In the genomic region with DNA sequence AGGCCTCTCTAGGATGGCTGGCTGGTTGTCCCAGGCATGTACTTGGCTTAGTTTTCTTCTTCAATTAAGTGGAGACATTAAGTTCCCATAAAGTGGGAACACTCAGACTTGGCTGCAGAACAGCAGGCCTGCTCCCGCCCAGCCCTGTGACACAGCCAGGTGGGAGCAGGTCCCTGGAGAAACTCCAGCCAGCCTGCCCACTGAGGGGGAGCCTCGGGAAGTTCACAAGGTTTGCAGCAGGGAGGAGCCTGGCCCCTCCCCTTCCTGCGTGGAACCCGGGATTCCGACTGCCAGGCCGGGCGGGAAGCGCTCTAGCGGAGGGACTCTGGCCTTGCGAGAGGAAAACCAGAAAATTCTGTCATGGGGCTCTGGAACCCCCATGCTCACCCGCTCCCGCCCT, we compare ENCODE assay signal across 23 cellular contexts.
DNase-seq lines count a peak whose midpoint lies in the region; ATAC-seq and TF ChIP-seq lines count a peak whose summit lies in the region.
"Had no signal": no experiment of that assay in that cellular context is flagged by ENCODE, and none has a peak within 500 bp of the region (broad histone marks: within the 10 kb centered on the region; RNA-seq: fewer than 3 reads in every experiment).

No MANE protein-coding gene starts in this region.

- H3K36me3 ChIP-seq in GM23338 (ENCODE audit: insufficient read depth) (no peaks in the 10 kb centered on the region; the same call in 1 of the 2 replicates), endodermal cell (ENCODE audit: control insufficient read depth, insufficient read depth, low read length) (no peaks in the 10 kb centered on the region), neuronal stem cell (replicated peaks in 1 of 2; ENCODE audit: control insufficient read depth in 2 of 2, insufficient read depth in 2 of 2, low read length in 2 of 2) (no peaks in the 10 kb centered on the region), uterus (no peaks in the 10 kb centered on the region)
- no peaks in the 10 kb centered on the region for H3K36me3 ChIP-seq in CD8-positive, alpha-beta memory T cell (ENCODE audit: insufficient read depth, low read length)
- H3K36me3 ChIP-seq: BLaER1 treated with 17β-estradiol and CSF1 and Interleukin-3, amounts not matched to agents 10 nM and 100 nM had no signal

- 0 out of 2 replicates have a peak, but pooled peaks cover 3% of the 10 kb centered on the region for H3F3A ChIP-seq in GM23338 (replicated peaks; ENCODE audit: low read depth)

- H3K79me1 ChIP-seq in neuronal stem cell (ENCODE audit: low read depth, low read length), result no peaks in the 10 kb centered on the region

- H3K18ac ChIP-seq in neuronal stem cell (ENCODE audit: low read length), result peak overlapping the region; percentile 88

- no peak overlapping the region for H3K27ac ChIP-seq in GM23338 (ENCODE audit: low read depth)
- peak overlapping the region; percentile 41 for H3K27ac ChIP-seq in endodermal cell (ENCODE audit: low read depth, low read length)
- H3K27ac ChIP-seq in neuronal stem cell (replicated peaks; ENCODE audit: low read length), result no peak overlapping the region
- H3K27ac ChIP-seq in uterus, result peak overlapping the region; percentile 12 to 74
- no peak overlapping the region for H3K27ac ChIP-seq in CD8-positive, alpha-beta memory T cell (ENCODE audit: low read depth, low read length)
- H3K27ac ChIP-seq: BLaER1 treated with 17β-estradiol and CSF1 and Interleukin-3, amounts not matched to agents 10 nM and 100 nM had no signal

- no peak overlapping the region for H3K4ac ChIP-seq in neuronal stem cell (ENCODE audit: low read length)

- H3K79me2 ChIP-seq in GM23338 (replicated peaks; ENCODE audit: insufficient read depth), result no peaks in the 10 kb centered on the region

- H3K4me1 ChIP-seq in GM23338 (ENCODE audit: insufficient read depth) (peaks cover 22% of the 10 kb centered on the region), endodermal cell (ENCODE audit: control insufficient read depth, insufficient read depth, low read length) (no peaks in the 10 kb centered on the region), neuronal stem cell (ENCODE audit: control insufficient read depth in 2 of 2, insufficient read depth in 1 of 2, low read depth in 1 of 2, low read length in 2 of 2) (peaks cover 10 to 14% of the 10 kb centered on the region in 2 donors), uterus (peaks cover 5 to 12% of the 10 kb centered on the region in 2 donors)
- H3K4me1 ChIP-seq in CD8-positive, alpha-beta memory T cell (ENCODE audit: insufficient read depth, low read length), result no peaks in the 10 kb centered on the region

- no peak overlapping the region for H4K8ac ChIP-seq in neuronal stem cell (ENCODE audit: low read depth, low read length)

- H3K36me3 Mint-ChIP-seq in GM23338 (ENCODE audit: low read depth) (peaks cover 5% of the 10 kb centered on the region; the same call in 1 of the 3 replicates), endodermal cell (ENCODE audit: low read depth) (no peaks in the 10 kb centered on the region)
- H3K36me3 Mint-ChIP-seq in CD8-positive, alpha-beta memory T cell, result peaks cover 0 to 2% (median 0%) of the 10 kb centered on the region in 3 donors
- H3K36me3 Mint-ChIP-seq in natural killer cell treated with Interleukin-12 subunit alpha and Interleukin-12 subunit beta and Interleukin-15 and Interleukin-18, amount 100 ng/mL, for 72 hours, result no peaks in the 10 kb centered on the region
- H3K36me3 Mint-ChIP-seq: CD4-positive, alpha-beta memory T cell had no signal

- 70 to 82% methylated on average over 7 to 12 of the region's 12 CpGs for WGBS in endodermal cell (ENCODE audit: insufficient coverage in 1 of 2, insufficient read length in 1 of 2), 2 experiments
- WGBS in neuronal stem cell (ENCODE audit: extremely low coverage in 2 of 2, insufficient read length in 2 of 2, insufficient replicate concordance in 1 of 2), 2 donors, result no CpG with 5 or more reads among the region's 12 CpGs

- H2BK12ac ChIP-seq in neuronal stem cell (ENCODE audit: low read length), result no peak overlapping the region

- no peak for DNase-seq in GM23338 (ENCODE audit: low spot score)
- peak; percentile 56 for DNase-seq in endodermal cell
- no peak for DNase-seq in neuronal stem cell (ENCODE audit: low spot score)
- peak; percentile 74 to 75 for DNase-seq in uterus
- DNase-seq in glomerular visceral epithelial cell (ENCODE audit: extremely low spot score), result no peak
- no peak for DNase-seq in CD8-positive, alpha-beta memory T cell
- DNase-seq in natural killer cell treated with Interleukin-12 subunit alpha and Interleukin-12 subunit beta and Interleukin-15 and Interleukin-18, amount 100 ng/mL, for 72 hours (ENCODE audit: low spot score), result no peak
- DNase-seq: CD4-positive, alpha-beta memory T cell; DMS79 treated with DMSO at 0.1 percent for 48 hours; GF-D8; Kasumi-1; NCI-H1105 treated with DMSO at 0.1 percent for 48 hours; NCI-H146; NCI-H1930; NCI-H2107; NCI-H446 treated with DMSO at 0.1 percent for 48 hours; NCI-H526; NCI-H82; NK-92 treated with Interleukin-12 subunit alpha and Interleukin-12 subunit beta, amount 100 ng/mL, for 24 hours; PC-3; SK-N-SH had no signal

- H3K4me3 ChIP-seq in GM23338 (no peak overlapping the region), endodermal cell (ENCODE audit: low read length) (no peak overlapping the region), neuronal stem cell (ENCODE audit: low read length in 2 of 2) (no peak overlapping the region), uterus (no peak overlapping the region)
- H3K4me3 ChIP-seq in CD8-positive, alpha-beta memory T cell (ENCODE audit: low read length), result no peak overlapping the region
- H3K4me3 ChIP-seq: BLaER1 treated with 17β-estradiol and CSF1 and Interleukin-3, amounts not matched to agents 10 nM and 100 nM; K562 had no signal

- intact Hi-C loops in uterus (cut with DNase I; ENCODE audit: low total_unique reads), result no loop called here

- H2AFZ ChIP-seq in GM23338 (peak overlapping the region; percentile 90), neuronal stem cell (ENCODE audit: low read length) (peak overlapping the region; percentile 79)

- POLR2A ChIA-PET in CD8-positive, alpha-beta memory T cell (lab: Charles Lee), result no interaction called here

- H3K27me3 Mint-ChIP-seq in GM23338 (ENCODE audit: insufficient read depth, low read depth, poor library complexity) (peaks cover 31% of the 10 kb centered on the region), endodermal cell (ENCODE audit: insufficient read depth) (peaks cover 42% of the 10 kb centered on the region)
- peaks cover 22 to 63% of the 10 kb centered on the region in 2 donors for H3K27me3 Mint-ChIP-seq in CD8-positive, alpha-beta memory T cell
- H3K27me3 Mint-ChIP-seq in natural killer cell treated with Interleukin-12 subunit alpha and Interleukin-12 subunit beta and Interleukin-15 and Interleukin-18, amount 100 ng/mL, for 72 hours, result peaks cover 18 to 26% of the 10 kb centered on the region in 2 donors

- TF ChIP-seq CTCF in GM23338 (conservative IDR thresholded peaks at IDR 0.05; ENCODE audit: low read depth in 2 of 2), result no peak
- TF ChIP-seq CTCF in endodermal cell (conservative IDR thresholded peaks at IDR 0.05), result no peak
- TF ChIP-seq CTCF in uterus (IDR thresholded peaks at IDR 0.05), result no peak

- H3K9ac ChIP-seq in endodermal cell (ENCODE audit: extremely low read depth, low read length, poor library complexity, severe bottlenecking), result no peak overlapping the region
- no peak overlapping the region for H3K9ac ChIP-seq in neuronal stem cell (ENCODE audit: low read depth, low read length, poor library complexity)
- H3K9ac ChIP-seq: BLaER1 treated with 17β-estradiol and CSF1 and Interleukin-3, amounts not matched to agents 10 nM and 100 nM; SK-N-SH had no signal

- H3K4me2 ChIP-seq in GM23338 (peak overlapping the region; percentile 38; the same call in 1 of the 2 replicates), neuronal stem cell (ENCODE audit: insufficient read depth, low read length, poor library complexity, severe bottlenecking) (no peak overlapping the region)
- H3K4me2 ChIP-seq: BLaER1 treated with 17β-estradiol and CSF1 and Interleukin-3, amounts not matched to agents 10 nM and 100 nM; SK-N-SH had no signal

- H3K4me1 Mint-ChIP-seq in GM23338, result peaks cover 34% of the 10 kb centered on the region
- peaks cover 4% of the 10 kb centered on the region for H3K4me1 Mint-ChIP-seq in endodermal cell
- H3K4me1 Mint-ChIP-seq in CD8-positive, alpha-beta memory T cell, result peaks cover 0 to 4% (median 2%) of the 10 kb centered on the region in 3 donors
- H3K4me1 Mint-ChIP-seq in natural killer cell treated with Interleukin-12 subunit alpha and Interleukin-12 subunit beta and Interleukin-15 and Interleukin-18, amount 100 ng/mL, for 72 hours (ENCODE audit: low read depth in 2 of 2), result peaks cover 0 to 6% of the 10 kb centered on the region in 2 donors

- no peak for ATAC-seq in GM23338
- ATAC-seq in natural killer cell treated with Interleukin-12 subunit alpha and Interleukin-12 subunit beta and Interleukin-15 and Interleukin-18, amount 100 ng/mL, for 72 hours, result no peak
- ATAC-seq: K562, PC-3 had no signal

- peaks cover 12% of the 10 kb centered on the region for H3K9me3 Mint-ChIP-seq in GM23338
- H3K9me3 Mint-ChIP-seq in endodermal cell, result peaks cover 7% of the 10 kb centered on the region
- H3K9me3 Mint-ChIP-seq in CD8-positive, alpha-beta memory T cell, result no peaks in the 10 kb centered on the region
- no peaks in the 10 kb centered on the region for H3K9me3 Mint-ChIP-seq in natural killer cell treated with Interleukin-12 subunit alpha and Interleukin-12 subunit beta and Interleukin-15 and Interleukin-18, amount 100 ng/mL, for 72 hours

- no peak overlapping the region for H2BK5ac ChIP-seq in neuronal stem cell (ENCODE audit: low read length)

- peak overlapping the region; percentile 5 for H3K14ac ChIP-seq in neuronal stem cell (ENCODE audit: low read length)

- H3K4me3 Mint-ChIP-seq in GM23338, result no peak overlapping the region
- no peak overlapping the region for H3K4me3 Mint-ChIP-seq in endodermal cell
- H3K4me3 Mint-ChIP-seq in CD8-positive, alpha-beta memory T cell, result peak overlapping the region in 2 of 7 donors; percentile 6 to 48
- no peak overlapping the region for H3K4me3 Mint-ChIP-seq in natural killer cell treated with Interleukin-12 subunit alpha and Interleukin-12 subunit beta and Interleukin-15 and Interleukin-18, amount 100 ng/mL, for 72 hours
- H3K4me3 Mint-ChIP-seq: CD4-positive, alpha-beta memory T cell had no signal

- peaks cover 4% of the 10 kb centered on the region; the same call in 1 of the 2 replicates for H3K9me2 ChIP-seq in GM23338 (ENCODE audit: insufficient read depth)
- H3K9me2 ChIP-seq: SK-N-SH had no signal

- no peak for TF ChIP-seq POLR2A in uterus (IDR thresholded peaks at IDR 0.05)

- H2AK5ac ChIP-seq in neuronal stem cell (ENCODE audit: low read depth, low read length), result peak overlapping the region; percentile 70

- H4K91ac ChIP-seq in neuronal stem cell (ENCODE audit: low read depth, low read length, poor library complexity), result no peak overlapping the region

- no peak overlapping the region for H3K23ac ChIP-seq in neuronal stem cell (ENCODE audit: low read depth, low read length, poor library complexity)

- H2BK120ac ChIP-seq in neuronal stem cell (ENCODE audit: low read depth, low read length), result no peak overlapping the region

- no peaks in the 10 kb centered on the region for H3K9me3 ChIP-seq in endodermal cell (ENCODE audit: control insufficient read depth, low read length)
- peaks cover 4 to 13% of the 10 kb centered on the region in 2 donors for H3K9me3 ChIP-seq in neuronal stem cell (replicated peaks in 1 of 2; ENCODE audit: control insufficient read depth in 2 of 2, insufficient read depth in 1 of 2, low read depth in 1 of 2, low read length in 2 of 2)
- H3K9me3 ChIP-seq in uterus, result no peaks in the 10 kb centered on the region
- no peaks in the 10 kb centered on the region for H3K9me3 ChIP-seq in CD8-positive, alpha-beta memory T cell (ENCODE audit: low read length)
- H3K9me3 ChIP-seq: SK-N-SH had no signal

- CTCF ChIA-PET in CD8-positive, alpha-beta memory T cell (lab: Charles Lee), result no interaction called here

- no peak overlapping the region for H3K27ac Mint-ChIP-seq in GM23338
- no peak overlapping the region for H3K27ac Mint-ChIP-seq in endodermal cell
- H3K27ac Mint-ChIP-seq in CD8-positive, alpha-beta memory T cell, result no peak overlapping the region
- H3K27ac Mint-ChIP-seq in natural killer cell treated with Interleukin-12 subunit alpha and Interleukin-12 subunit beta and Interleukin-15 and Interleukin-18, amount 100 ng/mL, for 72 hours, result no peak overlapping the region
- H3K27ac Mint-ChIP-seq: CD4-positive, alpha-beta memory T cell had no signal

- no peak overlapping the region for H2BK15ac ChIP-seq in neuronal stem cell (ENCODE audit: low read length)

- H3K27me3 ChIP-seq in GM23338 (ENCODE audit: insufficient read depth), result peaks cover 29% of the 10 kb centered on the region
- H3K27me3 ChIP-seq in endodermal cell (ENCODE audit: control insufficient read depth, insufficient read depth, low read length, poor library complexity, severe bottlenecking), result peaks cover 28% of the 10 kb centered on the region
- H3K27me3 ChIP-seq in neuronal stem cell (ENCODE audit: control insufficient read depth in 3 of 3, insufficient read depth in 3 of 3, low read depth in 1 of 3, low read length in 3 of 3), result peaks cover 0 to 18% (median 4%) of the 10 kb centered on the region in 3 experiments
- no peaks in the 10 kb centered on the region for H3K27me3 ChIP-seq in uterus
- H3K27me3 ChIP-seq in CD8-positive, alpha-beta memory T cell (ENCODE audit: insufficient read depth, low read length, poor library complexity, severe bottlenecking), result peaks cover 5% of the 10 kb centered on the region
- H3K27me3 ChIP-seq: BLaER1 treated with 17β-estradiol and CSF1 and Interleukin-3, amounts not matched to agents 10 nM and 100 nM had no signal

- H4K20me1 ChIP-seq in GM23338 (replicated peaks; ENCODE audit: insufficient read depth), result no peaks in the 10 kb centered on the region
- H4K20me1 ChIP-seq: BLaER1 treated with 17β-estradiol and CSF1 and Interleukin-3, amounts not matched to agents 10 nM and 100 nM had no signal

Comparison
In these comparisons a context has a peak if more than half of its experiments do, and no peak if none do; other contexts are left out.
1. DNase-seq: peak in endodermal cell (single experiment) and uterus (2 of 2); none in GM23338 (single experiment), neuronal stem cell (single experiment), glomerular visceral epithelial cell (single experiment), CD8-positive, alpha-beta memory T cell (0 of 5) and natural killer cell treated with Interleukin-12 subunit alpha and Interleukin-12 subunit beta and Interleukin-15 and Interleukin-18, amount 100 ng/mL, for 72 hours (single experiment).
2. H3K27ac ChIP-seq: peak in endodermal cell (single experiment) and uterus (2 of 2); none in GM23338 (single experiment), neuronal stem cell (single experiment) and CD8-positive, alpha-beta memory T cell (single experiment).